In the genomic region with DNA sequence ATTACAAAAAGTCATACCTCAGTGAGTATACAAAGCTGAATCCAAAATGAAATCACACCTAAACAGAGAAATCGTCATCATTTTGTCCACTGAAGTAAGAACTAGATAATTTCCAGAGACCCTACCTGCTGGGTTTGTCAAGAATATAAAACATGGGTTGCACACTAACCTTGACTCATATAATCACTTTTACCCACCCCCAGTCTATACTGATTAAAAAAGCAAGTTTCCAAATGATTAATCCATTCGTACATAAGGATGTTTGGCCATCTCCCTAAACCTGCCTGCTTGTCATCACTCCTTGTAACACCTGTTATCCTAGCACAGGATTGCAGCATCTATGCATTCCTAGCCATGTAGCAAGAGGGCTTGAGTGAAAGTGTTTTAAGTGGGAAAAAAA, we compare ENCODE assay signal across 17 cellular contexts. TPM values are rescaled to one million over a fixed set of nuclear protein-coding genes. Genes with fewer than 3 reads are reported as not detected.
DNase-seq lines count a peak whose midpoint lies in the region; ATAC-seq lines count a peak whose summit lies in the region.
"Had no signal": no experiment of that assay in that cellular context is flagged by ENCODE, and none has a peak within 500 bp of the region (broad histone marks: within the 10 kb centered on the region; RNA-seq: fewer than 3 reads in every experiment).

No MANE protein-coding gene starts in this region.

- ATAC-seq in activated T-cell treated with anti-CD3 and anti-CD28 coated beads, Interleukin-2, amount 50 U/mL, for 72 hours (replicated peaks in 1 of 2) = peak; percentile 33 to 42
- ATAC-seq in effector memory CD8-positive, alpha-beta T cell (replicated peaks) = no peak
- ATAC-seq in stimulated activated effector memory CD8-positive, alpha-beta T cell treated with anti-CD3 and anti-CD28 coated beads, Interleukin-12 subunit alpha, Interleukin-12 subunit beta, amount 100 ng/mL, for 72 hours = peak; percentile 47
- ATAC-seq in GM21619 (IDR thresholded peaks at IDR 0.05; ENCODE audit: unreplicated experiment) = no peak
- ATAC-seq: PC-3 had no signal

- peaks cover 29% of the 10 kb centered on the region for H3K27me3 Mint-ChIP-seq in activated T-cell treated with anti-CD3 and anti-CD28 coated beads, Interleukin-2, amount 50 U/mL, for 72 hours (ENCODE audit: low read depth)
- H3K27me3 Mint-ChIP-seq in T-helper 1 cell treated with Interleukin-12 subunit alpha and Interleukin-12 subunit beta and Interleukin-4 antibody, amounts not matched to agents 30 μg/mL and 1 μg/mL, for 36 hours (ENCODE audit: low read depth) = no peaks in the 10 kb centered on the region
- H3K27me3 Mint-ChIP-seq in effector memory CD8-positive, alpha-beta T cell = no peaks in the 10 kb centered on the region
- H3K27me3 Mint-ChIP-seq: dendritic cell treated with granulocyte-macrophage colony-stimulating factor and Interleukin-4, amounts not matched to agents 40 ng/mL and 50 ng/mL, for 4 days had no signal

- peak overlapping the region; percentile 85 for H3K27ac Mint-ChIP-seq in activated T-cell treated with anti-CD3 and anti-CD28 coated beads, Interleukin-2, amount 50 U/mL, for 72 hours
- no peak overlapping the region for H3K27ac Mint-ChIP-seq in T-helper 1 cell treated with Interleukin-12 subunit alpha and Interleukin-12 subunit beta and Interleukin-4 antibody, amounts not matched to agents 30 μg/mL and 1 μg/mL, for 36 hours
- H3K27ac Mint-ChIP-seq in effector memory CD8-positive, alpha-beta T cell = peak overlapping the region in 1 of 2 donors; percentile 82
- H3K27ac Mint-ChIP-seq in stimulated activated effector memory CD8-positive, alpha-beta T cell treated with anti-CD3 and anti-CD28 coated beads, Interleukin-12 subunit alpha, Interleukin-12 subunit beta, amount 100 ng/mL, for 72 hours = peak overlapping the region; percentile 70
- H3K27ac Mint-ChIP-seq: dendritic cell treated with granulocyte-macrophage colony-stimulating factor and Interleukin-4, amounts not matched to agents 40 ng/mL and 50 ng/mL, for 4 days had no signal

- peak overlapping the region; percentile 79 to 92 for H3K4me3 Mint-ChIP-seq in activated T-cell treated with anti-CD3 and anti-CD28 coated beads, Interleukin-2, amount 50 U/mL, for 72 hours
- H3K4me3 Mint-ChIP-seq in T-helper 1 cell treated with Interleukin-12 subunit alpha and Interleukin-12 subunit beta and Interleukin-4 antibody, amounts not matched to agents 30 μg/mL and 1 μg/mL, for 36 hours = peak overlapping the region; percentile 47
- peak overlapping the region; percentile 59 to 87 for H3K4me3 Mint-ChIP-seq in effector memory CD8-positive, alpha-beta T cell
- H3K4me3 Mint-ChIP-seq in stimulated activated effector memory CD8-positive, alpha-beta T cell treated with anti-CD3 and anti-CD28 coated beads, Interleukin-12 subunit alpha, Interleukin-12 subunit beta, amount 100 ng/mL, for 72 hours = peak overlapping the region; percentile 84
- H3K4me3 Mint-ChIP-seq: dendritic cell treated with granulocyte-macrophage colony-stimulating factor and Interleukin-4, amounts not matched to agents 40 ng/mL and 50 ng/mL, for 4 days had no signal

- no peak overlapping the region for H3K27ac ChIP-seq in caudate nucleus (ENCODE audit: low read depth, low read length)
- H3K27ac ChIP-seq: adrenal gland, prostate gland, tibial nerve had no signal

- peaks cover 52% of the 10 kb centered on the region for H3K4me1 Mint-ChIP-seq in activated T-cell treated with anti-CD3 and anti-CD28 coated beads, Interleukin-2, amount 50 U/mL, for 72 hours (ENCODE audit: low read depth)
- H3K4me1 Mint-ChIP-seq in T-helper 1 cell treated with Interleukin-12 subunit alpha and Interleukin-12 subunit beta and Interleukin-4 antibody, amounts not matched to agents 30 μg/mL and 1 μg/mL, for 36 hours (ENCODE audit: low read depth) = peaks cover 31% of the 10 kb centered on the region
- H3K4me1 Mint-ChIP-seq in effector memory CD8-positive, alpha-beta T cell (ENCODE audit: low read depth in 2 of 2) = peaks cover 20 to 42% of the 10 kb centered on the region in 2 donors
- peaks cover 30% of the 10 kb centered on the region for H3K4me1 Mint-ChIP-seq in stimulated activated effector memory CD8-positive, alpha-beta T cell treated with anti-CD3 and anti-CD28 coated beads, Interleukin-12 subunit alpha, Interleukin-12 subunit beta, amount 100 ng/mL, for 72 hours

- no peaks in the 10 kb centered on the region for H3K9me3 Mint-ChIP-seq in activated T-cell treated with anti-CD3 and anti-CD28 coated beads, Interleukin-2, amount 50 U/mL, for 72 hours
- H3K9me3 Mint-ChIP-seq in T-helper 1 cell treated with Interleukin-12 subunit alpha and Interleukin-12 subunit beta and Interleukin-4 antibody, amounts not matched to agents 30 μg/mL and 1 μg/mL, for 36 hours = no peaks in the 10 kb centered on the region
- H3K9me3 Mint-ChIP-seq in effector memory CD8-positive, alpha-beta T cell = no peaks in the 10 kb centered on the region
- H3K9me3 Mint-ChIP-seq in stimulated activated effector memory CD8-positive, alpha-beta T cell treated with anti-CD3 and anti-CD28 coated beads, Interleukin-12 subunit alpha, Interleukin-12 subunit beta, amount 100 ng/mL, for 72 hours = no peaks in the 10 kb centered on the region
- H3K9me3 Mint-ChIP-seq: dendritic cell treated with granulocyte-macrophage colony-stimulating factor and Interleukin-4, amounts not matched to agents 40 ng/mL and 50 ng/mL, for 4 days had no signal

- no peak for DNase-seq in activated T-cell treated with anti-CD3 and anti-CD28 coated beads, Interleukin-2, amount 50 U/mL, for 72 hours
- DNase-seq in activated T-cell treated with anti-CD3 and anti-CD28 coated beads, Interleukin-2, amount 50 U/mL, for 1 hour = no peak
- no peak for DNase-seq in effector memory CD8-positive, alpha-beta T cell
- no peak for DNase-seq in stimulated activated effector memory CD8-positive, alpha-beta T cell treated with anti-CD3 and anti-CD28 coated beads, Interleukin-12 subunit alpha, Interleukin-12 subunit beta, amount 100 ng/mL, for 72 hours (ENCODE audit: low spot score in 2 of 2)
- no peak for DNase-seq in NCI-H2029 (lab: John Stamatoyannopoulos, UW)
- DNase-seq in caudate nucleus (lab: John Stamatoyannopoulos, UW) = no peak
- DNase-seq: adrenal gland, mesendoderm, NCI-H1105, NCI-H226, PC-3, SW 1271 had no signal

- H3K36me3 Mint-ChIP-seq in activated T-cell treated with anti-CD3 and anti-CD28 coated beads, Interleukin-2, amount 50 U/mL, for 72 hours (ENCODE audit: insufficient read depth in 2 of 2) = peaks cover 15 to 30% of the 10 kb centered on the region in 2 donors
- H3K36me3 Mint-ChIP-seq in T-helper 1 cell treated with Interleukin-12 subunit alpha and Interleukin-12 subunit beta and Interleukin-4 antibody, amounts not matched to agents 30 μg/mL and 1 μg/mL, for 36 hours (ENCODE audit: low read depth) = peaks cover 28% of the 10 kb centered on the region
- peaks cover 38% of the 10 kb centered on the region for H3K36me3 Mint-ChIP-seq in effector memory CD8-positive, alpha-beta T cell (ENCODE audit: insufficient read depth)
- peaks cover 74% of the 10 kb centered on the region for H3K36me3 Mint-ChIP-seq in stimulated activated effector memory CD8-positive, alpha-beta T cell treated with anti-CD3 and anti-CD28 coated beads, Interleukin-12 subunit alpha, Interleukin-12 subunit beta, amount 100 ng/mL, for 72 hours

RNA-seq across cellular contexts. Expression of a gene that starts 4.7 kb away (rescaled TPM):
- total RNA-seq in activated T-cell treated with anti-CD3 and anti-CD28 coated beads, Interleukin-2, amount 50 U/mL, for 72 hours = 10 to 100 TPM; 43.4 to 52.0 TPM

Comparison
In these comparisons a context has a peak if more than half of its experiments do, and no peak if none do; other contexts are left out.
1. ATAC-seq: peak in activated T-cell treated with anti-CD3 and anti-CD28 coated beads, Interleukin-2, amount 50 U/mL, for 72 hours (2 of 2) and stimulated activated effector memory CD8-positive, alpha-beta T cell treated with anti-CD3 and anti-CD28 coated beads, Interleukin-12 subunit alpha, Interleukin-12 subunit beta, amount 100 ng/mL, for 72 hours (single experiment); none in effector memory CD8-positive, alpha-beta T cell (single experiment) and GM21619 (single experiment).
2. Peak in every context shown above with its lines, with median percentiles within 50 percentile points of each other: H3K4me3 Mint-ChIP-seq.